1 cellular context compared by ENCODE assay signal in the genomic region with DNA sequence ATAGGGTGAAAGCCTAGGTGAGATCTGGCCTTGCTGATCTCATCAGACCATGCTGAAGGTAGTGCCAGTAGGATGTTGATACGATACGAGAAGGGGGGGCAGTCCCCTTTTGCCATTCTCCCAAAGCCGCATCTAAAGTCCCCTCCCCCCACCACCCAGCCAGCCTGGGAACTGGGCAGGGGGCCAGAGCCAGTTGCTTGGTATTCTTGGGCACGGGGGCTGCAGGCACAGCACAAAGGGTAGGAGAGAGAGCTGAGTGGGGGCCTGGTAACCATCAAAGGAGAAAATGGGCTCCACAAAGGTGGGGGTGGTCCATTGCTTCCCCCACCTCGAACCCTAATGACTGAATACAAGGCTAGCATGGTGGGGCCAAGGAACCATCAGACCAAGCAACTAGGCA.
TF ChIP-seq lines count a peak whose summit lies in the region.

No MANE protein-coding gene starts in this region.

TF ChIP-seq in neural cell, 6 proteins besides CTCF, POLR2A, EP300 and RAD21:
- TF ChIP-seq TAF1 (IDR thresholded peaks at IDR 0.05; ENCODE audit: low read depth), result no peak
- no peak for TF ChIP-seq SMC3 (conservative IDR thresholded peaks at IDR 0.05; ENCODE audit: poor library complexity)
- no peak for TF ChIP-seq EZH2 (IDR thresholded peaks at IDR 0.05; ENCODE audit: borderline replicate concordance, insufficient read depth, low read length, poor library complexity, severe bottlenecking)
- no peak for TF ChIP-seq POLR2AphosphoS5 (IDR thresholded peaks at IDR 0.05)
- no peak for TF ChIP-seq MXI1 (conservative IDR thresholded peaks at IDR 0.05; ENCODE audit: poor library complexity, severe bottlenecking)
- TF ChIP-seq, protein P1, sequence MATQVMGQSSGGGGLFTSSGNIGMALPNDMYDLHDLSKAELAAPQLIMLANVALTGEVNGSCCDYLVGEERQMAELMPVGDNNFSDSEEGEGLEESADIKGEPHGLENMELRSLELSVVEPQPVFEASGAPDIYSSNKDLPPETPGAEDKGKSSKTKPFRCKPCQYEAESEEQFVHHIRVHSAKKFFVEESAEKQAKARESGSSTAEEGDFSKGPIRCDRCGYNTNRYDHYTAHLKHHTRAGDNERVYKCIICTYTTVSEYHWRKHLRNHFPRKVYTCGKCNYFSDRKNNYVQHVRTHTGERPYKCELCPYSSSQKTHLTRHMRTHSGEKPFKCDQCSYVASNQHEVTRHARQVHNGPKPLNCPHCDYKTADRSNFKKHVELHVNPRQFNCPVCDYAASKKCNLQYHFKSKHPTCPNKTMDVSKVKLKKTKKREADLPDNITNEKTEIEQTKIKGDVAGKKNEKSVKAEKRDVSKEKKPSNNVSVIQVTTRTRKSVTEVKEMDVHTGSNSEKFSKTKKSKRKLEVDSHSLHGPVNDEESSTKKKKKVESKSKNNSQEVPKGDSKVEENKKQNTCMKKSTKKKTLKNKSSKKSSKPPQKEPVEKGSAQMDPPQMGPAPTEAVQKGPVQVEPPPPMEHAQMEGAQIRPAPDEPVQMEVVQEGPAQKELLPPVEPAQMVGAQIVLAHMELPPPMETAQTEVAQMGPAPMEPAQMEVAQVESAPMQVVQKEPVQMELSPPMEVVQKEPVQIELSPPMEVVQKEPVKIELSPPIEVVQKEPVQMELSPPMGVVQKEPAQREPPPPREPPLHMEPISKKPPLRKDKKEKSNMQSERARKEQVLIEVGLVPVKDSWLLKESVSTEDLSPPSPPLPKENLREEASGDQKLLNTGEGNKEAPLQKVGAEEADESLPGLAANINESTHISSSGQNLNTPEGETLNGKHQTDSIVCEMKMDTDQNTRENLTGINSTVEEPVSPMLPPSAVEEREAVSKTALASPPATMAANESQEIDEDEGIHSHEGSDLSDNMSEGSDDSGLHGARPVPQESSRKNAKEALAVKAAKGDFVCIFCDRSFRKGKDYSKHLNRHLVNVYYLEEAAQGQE (IDR thresholded peaks at IDR 0.05; ENCODE audit: borderline replicate concordance), result no peak
